Comparison of ENCODE assay signal across 1 cellular context in the genomic region with DNA sequence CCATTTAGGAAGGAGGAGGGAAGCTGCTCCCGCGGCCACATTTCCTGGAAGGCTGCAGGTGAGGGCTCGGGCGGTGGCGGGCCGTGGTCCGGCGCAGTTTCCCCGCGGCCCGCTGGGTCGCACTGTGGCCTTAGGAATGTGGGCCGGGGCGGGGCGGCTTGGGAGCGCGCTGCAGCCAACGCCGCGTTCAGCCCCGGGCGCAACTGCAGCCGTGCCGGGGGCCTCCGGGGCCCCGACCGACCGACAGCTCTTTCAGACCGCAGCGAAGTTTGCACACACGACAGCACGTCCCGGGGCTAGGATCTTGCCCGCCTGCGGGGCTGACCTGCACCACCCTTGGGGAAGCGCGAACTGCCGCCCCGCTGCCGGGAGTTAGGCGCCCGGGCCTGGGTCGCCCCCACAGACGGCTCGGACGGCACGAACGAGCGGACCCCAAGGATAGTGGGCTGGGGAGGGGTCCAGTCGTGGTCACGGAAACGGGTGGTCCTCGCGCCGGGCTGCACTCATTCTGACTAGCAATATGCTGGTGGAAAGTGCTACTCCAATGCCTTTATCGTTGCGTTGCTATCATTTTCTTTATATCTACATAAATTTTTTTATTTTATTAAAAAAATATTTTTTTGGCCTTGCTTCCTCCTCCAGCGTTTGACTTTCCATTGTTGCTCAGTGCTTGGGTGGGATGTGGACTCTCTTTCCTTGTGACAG.
TF ChIP-seq lines count a peak whose summit lies in the region.

No MANE protein-coding gene starts in this region.

TF ChIP-seq in K562, 482 proteins besides CTCF, POLR2A, EP300 and RAD21 (continued from another document):
- TF ChIP-seq, protein P1, sequence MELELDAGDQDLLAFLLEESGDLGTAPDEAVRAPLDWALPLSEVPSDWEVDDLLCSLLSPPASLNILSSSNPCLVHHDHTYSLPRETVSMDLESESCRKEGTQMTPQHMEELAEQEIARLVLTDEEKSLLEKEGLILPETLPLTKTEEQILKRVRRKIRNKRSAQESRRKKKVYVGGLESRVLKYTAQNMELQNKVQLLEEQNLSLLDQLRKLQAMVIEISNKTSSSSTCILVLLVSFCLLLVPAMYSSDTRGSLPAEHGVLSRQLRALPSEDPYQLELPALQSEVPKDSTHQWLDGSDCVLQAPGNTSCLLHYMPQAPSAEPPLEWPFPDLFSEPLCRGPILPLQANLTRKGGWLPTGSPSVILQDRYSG (tag; conservative IDR thresholded peaks at IDR 0.05; ENCODE audit: low read depth): no peak
- no peak for TF ChIP-seq ZNF766 (CRISPR knock-in tag; conservative IDR thresholded peaks at IDR 0.05)
- no peak for TF ChIP-seq BHLHE40 (IDR thresholded peaks at IDR 0.05; ENCODE audit: low read length)
- TF ChIP-seq YY1 (IDR thresholded peaks at IDR 0.05; ENCODE audit: borderline replicate concordance in 1 of 3, control insufficient read depth in 1 of 3, extremely low read depth in 1 of 3, insufficient read depth in 3 of 3, insufficient read length in 1 of 3, insufficient replicate concordance in 2 of 3, low read depth in 1 of 3, low read length in 2 of 3): peak in 1 of 3 experiments; percentile 24
- no peak for TF ChIP-seq ZNF217 (CRISPR knock-in tag; IDR thresholded peaks at IDR 0.05)
- no peak for TF ChIP-seq POLR3A (IDR thresholded peaks at IDR 0.05; ENCODE audit: borderline replicate concordance, extremely low read depth, insufficient read depth, insufficient read length)
- TF ChIP-seq, protein P2, sequence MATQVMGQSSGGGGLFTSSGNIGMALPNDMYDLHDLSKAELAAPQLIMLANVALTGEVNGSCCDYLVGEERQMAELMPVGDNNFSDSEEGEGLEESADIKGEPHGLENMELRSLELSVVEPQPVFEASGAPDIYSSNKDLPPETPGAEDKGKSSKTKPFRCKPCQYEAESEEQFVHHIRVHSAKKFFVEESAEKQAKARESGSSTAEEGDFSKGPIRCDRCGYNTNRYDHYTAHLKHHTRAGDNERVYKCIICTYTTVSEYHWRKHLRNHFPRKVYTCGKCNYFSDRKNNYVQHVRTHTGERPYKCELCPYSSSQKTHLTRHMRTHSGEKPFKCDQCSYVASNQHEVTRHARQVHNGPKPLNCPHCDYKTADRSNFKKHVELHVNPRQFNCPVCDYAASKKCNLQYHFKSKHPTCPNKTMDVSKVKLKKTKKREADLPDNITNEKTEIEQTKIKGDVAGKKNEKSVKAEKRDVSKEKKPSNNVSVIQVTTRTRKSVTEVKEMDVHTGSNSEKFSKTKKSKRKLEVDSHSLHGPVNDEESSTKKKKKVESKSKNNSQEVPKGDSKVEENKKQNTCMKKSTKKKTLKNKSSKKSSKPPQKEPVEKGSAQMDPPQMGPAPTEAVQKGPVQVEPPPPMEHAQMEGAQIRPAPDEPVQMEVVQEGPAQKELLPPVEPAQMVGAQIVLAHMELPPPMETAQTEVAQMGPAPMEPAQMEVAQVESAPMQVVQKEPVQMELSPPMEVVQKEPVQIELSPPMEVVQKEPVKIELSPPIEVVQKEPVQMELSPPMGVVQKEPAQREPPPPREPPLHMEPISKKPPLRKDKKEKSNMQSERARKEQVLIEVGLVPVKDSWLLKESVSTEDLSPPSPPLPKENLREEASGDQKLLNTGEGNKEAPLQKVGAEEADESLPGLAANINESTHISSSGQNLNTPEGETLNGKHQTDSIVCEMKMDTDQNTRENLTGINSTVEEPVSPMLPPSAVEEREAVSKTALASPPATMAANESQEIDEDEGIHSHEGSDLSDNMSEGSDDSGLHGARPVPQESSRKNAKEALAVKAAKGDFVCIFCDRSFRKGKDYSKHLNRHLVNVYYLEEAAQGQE (CRISPR knock-in tag; IDR thresholded peaks at IDR 0.05; ENCODE audit: low read depth): no peak
- TF ChIP-seq PHB (CRISPR knock-in tag; IDR thresholded peaks at IDR 0.05): no peak
- TF ChIP-seq SAFB2 (IDR thresholded peaks at IDR 0.05; ENCODE audit: borderline replicate concordance, low read depth, low read length, severe bottlenecking): no peak
- no peak for TF ChIP-seq ZNF253 (CRISPR knock-in tag; conservative IDR thresholded peaks at IDR 0.05)
- peak; percentile 32 to 35; a peak in 2 of 4 replicates for TF ChIP-seq NRF1 (conservative IDR thresholded peaks at IDR 0.05 in 1 of 2, IDR thresholded peaks at IDR 0.05 in 1 of 2)
- TF ChIP-seq SMAD4 (CRISPR knock-in tag; conservative IDR thresholded peaks at IDR 0.05): peak; percentile 87
- TF ChIP-seq GATAD2B (IDR thresholded peaks at IDR 0.05; ENCODE audit: borderline replicate concordance): no peak
- TF ChIP-seq ZNF830 (CRISPR knock-in tag; IDR thresholded peaks at IDR 0.05): no peak
- TF ChIP-seq CXXC5 (CRISPR knock-in tag; IDR thresholded peaks at IDR 0.05): peak; percentile 55
- no peak for TF ChIP-seq PTRF (tag; IDR thresholded peaks at IDR 0.05)
- no peak for TF ChIP-seq SREBF1 (IDR thresholded peaks at IDR 0.05; ENCODE audit: borderline replicate concordance, low read depth, low read length)
- no peak for TF ChIP-seq BCOR (IDR thresholded peaks at IDR 0.05)
- no peak for TF ChIP-seq CC2D1A (IDR thresholded peaks at IDR 0.05)
- TF ChIP-seq, protein P3, sequence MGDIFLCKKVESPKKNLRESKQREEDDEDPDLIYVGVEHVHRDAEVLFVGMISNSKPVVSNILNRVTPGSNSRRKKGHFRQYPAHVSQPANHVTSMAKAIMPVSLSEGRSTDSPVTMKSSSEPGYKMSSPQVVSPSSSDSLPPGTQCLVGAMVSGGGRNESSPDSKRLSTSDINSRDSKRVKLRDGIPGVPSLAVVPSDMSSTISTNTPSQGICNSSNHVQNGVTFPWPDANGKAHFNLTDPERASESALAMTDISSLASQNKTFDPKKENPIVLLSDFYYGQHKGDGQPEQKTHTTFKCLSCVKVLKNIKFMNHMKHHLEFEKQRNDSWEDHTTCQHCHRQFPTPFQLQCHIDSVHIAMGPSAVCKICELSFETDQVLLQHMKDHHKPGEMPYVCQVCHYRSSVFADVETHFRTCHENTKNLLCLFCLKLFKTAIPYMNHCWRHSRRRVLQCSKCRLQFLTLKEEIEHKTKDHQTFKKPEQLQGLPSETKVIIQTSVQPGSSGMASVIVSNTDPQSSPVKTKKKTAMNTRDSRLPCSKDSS (IDR thresholded peaks at IDR 0.05; ENCODE audit: low read depth, partially characterized antibody): no peak
- TF ChIP-seq, protein P4, sequence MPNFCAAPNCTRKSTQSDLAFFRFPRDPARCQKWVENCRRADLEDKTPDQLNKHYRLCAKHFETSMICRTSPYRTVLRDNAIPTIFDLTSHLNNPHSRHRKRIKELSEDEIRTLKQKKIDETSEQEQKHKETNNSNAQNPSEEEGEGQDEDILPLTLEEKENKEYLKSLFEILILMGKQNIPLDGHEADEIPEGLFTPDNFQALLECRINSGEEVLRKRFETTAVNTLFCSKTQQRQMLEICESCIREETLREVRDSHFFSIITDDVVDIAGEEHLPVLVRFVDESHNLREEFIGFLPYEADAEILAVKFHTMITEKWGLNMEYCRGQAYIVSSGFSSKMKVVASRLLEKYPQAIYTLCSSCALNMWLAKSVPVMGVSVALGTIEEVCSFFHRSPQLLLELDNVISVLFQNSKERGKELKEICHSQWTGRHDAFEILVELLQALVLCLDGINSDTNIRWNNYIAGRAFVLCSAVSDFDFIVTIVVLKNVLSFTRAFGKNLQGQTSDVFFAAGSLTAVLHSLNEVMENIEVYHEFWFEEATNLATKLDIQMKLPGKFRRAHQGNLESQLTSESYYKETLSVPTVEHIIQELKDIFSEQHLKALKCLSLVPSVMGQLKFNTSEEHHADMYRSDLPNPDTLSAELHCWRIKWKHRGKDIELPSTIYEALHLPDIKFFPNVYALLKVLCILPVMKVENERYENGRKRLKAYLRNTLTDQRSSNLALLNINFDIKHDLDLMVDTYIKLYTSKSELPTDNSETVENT (CRISPR knock-in tag; IDR thresholded peaks at IDR 0.05): peak; percentile 47; the same call in 1 of the 2 replicates
- peak; percentile 95 for TF ChIP-seq RB1 (IDR thresholded peaks at IDR 0.05; ENCODE audit: low read depth)
- TF ChIP-seq KLF1 (tag; IDR thresholded peaks at IDR 0.05): 0 out of 2 replicates have a peak, but pooled peaks have one; percentile 30
- TF ChIP-seq, protein P5, sequence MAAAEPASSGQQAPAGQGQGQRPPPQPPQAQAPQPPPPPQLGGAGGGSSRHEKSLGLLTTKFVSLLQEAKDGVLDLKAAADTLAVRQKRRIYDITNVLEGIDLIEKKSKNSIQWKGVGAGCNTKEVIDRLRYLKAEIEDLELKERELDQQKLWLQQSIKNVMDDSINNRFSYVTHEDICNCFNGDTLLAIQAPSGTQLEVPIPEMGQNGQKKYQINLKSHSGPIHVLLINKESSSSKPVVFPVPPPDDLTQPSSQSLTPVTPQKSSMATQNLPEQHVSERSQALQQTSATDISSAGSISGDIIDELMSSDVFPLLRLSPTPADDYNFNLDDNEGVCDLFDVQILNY (CRISPR knock-in tag; IDR thresholded peaks at IDR 0.05): no peak
- TF ChIP-seq ZBTB17 (CRISPR knock-in tag; IDR thresholded peaks at IDR 0.05): no peak
- TF ChIP-seq, protein P6, sequence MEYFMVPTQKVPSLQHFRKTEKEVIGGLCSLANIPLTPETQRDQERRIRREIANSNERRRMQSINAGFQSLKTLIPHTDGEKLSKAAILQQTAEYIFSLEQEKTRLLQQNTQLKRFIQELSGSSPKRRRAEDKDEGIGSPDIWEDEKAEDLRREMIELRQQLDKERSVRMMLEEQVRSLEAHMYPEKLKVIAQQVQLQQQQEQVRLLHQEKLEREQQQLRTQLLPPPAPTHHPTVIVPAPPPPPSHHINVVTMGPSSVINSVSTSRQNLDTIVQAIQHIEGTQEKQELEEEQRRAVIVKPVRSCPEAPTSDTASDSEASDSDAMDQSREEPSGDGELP (CRISPR knock-in tag; IDR thresholded peaks at IDR 0.05; ENCODE audit: borderline replicate concordance): 0 out of 2 replicates have a peak, but pooled peaks have one; percentile 33
- TF ChIP-seq ATF7 (IDR thresholded peaks at IDR 0.05): no peak
- TF ChIP-seq CHD1 (IDR thresholded peaks at IDR 0.05; ENCODE audit: low read length): no peak
- TF ChIP-seq HNRNPLL (IDR thresholded peaks at IDR 0.05; ENCODE audit: low read depth, low read length, poor library complexity, severe bottlenecking): peak; percentile 27
- no peak for TF ChIP-seq CSDE1 (IDR thresholded peaks at IDR 0.05)
- no peak for TF ChIP-seq RBBP5 (IDR thresholded peaks at IDR 0.05; ENCODE audit: borderline replicate concordance, insufficient read depth, low read length, poor library complexity, severe bottlenecking)
- TF ChIP-seq ZNF79 (CRISPR knock-in tag; IDR thresholded peaks at IDR 0.05; ENCODE audit: low read depth): no peak
- peak; percentile 79; the same call in 1 of the 2 replicates for TF ChIP-seq STAG1 (CRISPR knock-in tag; IDR thresholded peaks at IDR 0.05; ENCODE audit: borderline replicate concordance)
- TF ChIP-seq, protein P7, sequence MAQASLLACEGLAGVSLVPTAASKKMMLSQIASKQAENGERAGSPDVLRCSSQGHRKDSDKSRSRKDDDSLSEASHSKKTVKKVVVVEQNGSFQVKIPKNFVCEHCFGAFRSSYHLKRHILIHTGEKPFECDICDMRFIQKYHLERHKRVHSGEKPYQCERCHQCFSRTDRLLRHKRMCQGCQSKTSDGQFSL (CRISPR knock-in tag; IDR thresholded peaks at IDR 0.05): no peak
- TF ChIP-seq, protein P7 (tag; IDR thresholded peaks at IDR 0.05): no peak
- no peak for TF ChIP-seq ZNF316 (IDR thresholded peaks at IDR 0.05)
- TF ChIP-seq CBX3 (IDR thresholded peaks at IDR 0.05; ENCODE audit: borderline replicate concordance in 1 of 2, low read length in 2 of 2): no peak
- no peak for TF ChIP-seq SMARCA5 (IDR thresholded peaks at IDR 0.05)
TF ChIP-seq in K562: peak in this region for 19.
